ENCODE assay signal across 1 cellular context in genomic region chr9:91655215-91655614, GRCh38.
TF ChIP-seq lines count a peak whose summit lies in the region.

No MANE protein-coding gene starts in this region.

TF ChIP-seq in GM23338, 12 proteins besides CTCF, POLR2A, EP300 and RAD21:
- no peak for TF ChIP-seq ZNF462 (CRISPR knock-in tag; IDR thresholded peaks at IDR 0.05)
- no peak for TF ChIP-seq ETS1 (IDR thresholded peaks at IDR 0.05)
- TF ChIP-seq ZNF331 (CRISPR knock-in tag; IDR thresholded peaks at IDR 0.05; ENCODE audit: low read depth) = no peak
- TF ChIP-seq JUNB (IDR thresholded peaks at IDR 0.05; ENCODE audit: unreplicated experiment) = no peak
- TF ChIP-seq EZH2 (IDR thresholded peaks at IDR 0.05; ENCODE audit: low read depth, unreplicated experiment) = no peak
- no peak for TF ChIP-seq ZNF114 (CRISPR knock-in tag; IDR thresholded peaks at IDR 0.05)
